ENCODE assay signal across 12 cellular contexts in genomic region chr6:113649276-113649675, GRCh38.
A peak's percentile ranks its signal among the peaks of the same experiment; 100 is the strongest.
DNase-seq lines count a peak whose midpoint lies in the region; ATAC-seq and TF ChIP-seq lines count a peak whose summit lies in the region.
"Had no signal": no experiment of that assay in that cellular context is flagged by ENCODE, and none has a peak within 500 bp of the region (broad histone marks: within the 10 kb centered on the region; RNA-seq: fewer than 3 reads in every experiment).

No MANE protein-coding gene starts in this region.

- DNase-seq in RWPE2 (ENCODE audit: low spot score) (no peak), esophagus squamous epithelium (lab: John Stamatoyannopoulos, UW) (no peak), lower leg skin (ENCODE audit: low spot score in 2 of 2) (no peak), erythroblast (lab: John Stamatoyannopoulos, UW) (no peak)
- DNase-seq in activated CD4-positive, CD25-positive, alpha-beta regulatory T cell treated with anti-CD3 and anti-CD28 coated beads, Interleukin-2, amount 50 U/mL, for 72 hours: no peak
- DNase-seq in stimulated activated CD4-positive, alpha-beta T cell treated with anti-CD3 and anti-CD28 coated beads, Interleukin-12 subunit alpha, Interleukin-12 subunit beta, amount 100 ng/mL, for 4 hours: no peak
- DNase-seq: activated effector memory CD4-positive, alpha-beta T cell treated with anti-CD3 and anti-CD28 coated beads, Interleukin-2, amount 50 U/mL, for 16 hours; CD8-positive, alpha-beta memory T cell; SJCRH30 had no signal

- no peak overlapping the region for H3K4me3 ChIP-seq in RWPE2 (ENCODE audit: severe bottlenecking)
- H3K4me3 ChIP-seq in esophagus squamous epithelium: peak overlapping the region; percentile 8 to 46 (median 29)
- H3K4me3 ChIP-seq in skin epidermis: peak overlapping the region in 3 of 7 experiments; percentile 4 to 11 (median 5)
- H3K4me3 ChIP-seq in lower leg skin (ENCODE audit: low read depth, poor library complexity, severe bottlenecking): no peak overlapping the region
- H3K4me3 ChIP-seq: SJCRH30 had no signal

- TF ChIP-seq CTCF in RWPE2 (IDR thresholded peaks at IDR 0.05; ENCODE audit: poor library complexity, severe bottlenecking) (no peak), esophagus squamous epithelium (IDR thresholded peaks at IDR 0.05) (no peak), lower leg skin (IDR thresholded peaks at IDR 0.05) (no peak)

- H3K9me3 ChIP-seq in RWPE2 (ENCODE audit: severe bottlenecking) (no peaks in the 10 kb centered on the region), esophagus squamous epithelium (no peaks in the 10 kb centered on the region)
- H3K9me3 ChIP-seq: SJCRH30 had no signal

- no peak for TF ChIP-seq POLR2A in esophagus squamous epithelium (IDR thresholded peaks at IDR 0.05)
- no peak for TF ChIP-seq POLR2A in lower leg skin (IDR thresholded peaks at IDR 0.05)
- no peak for TF ChIP-seq POLR2A in erythroblast (IDR thresholded peaks at IDR 0.05; ENCODE audit: low read length)

- H3K27me3 ChIP-seq in RWPE2 (ENCODE audit: insufficient read depth, poor library complexity, severe bottlenecking) (no peaks in the 10 kb centered on the region), esophagus squamous epithelium (no peaks in the 10 kb centered on the region)
- H3K27me3 ChIP-seq: SJCRH30 had no signal

- WGBS in esophagus squamous epithelium, 2 donors: 18 to 26% methylated on average over 6 of the region's 6 CpGs
- WGBS in lower leg skin, 2 donors: 40 to 43% methylated on average over 6 of the region's 6 CpGs

- peaks cover 39% of the 10 kb centered on the region for H3K4me1 ChIP-seq in RWPE2 (ENCODE audit: insufficient read depth, poor library complexity, severe bottlenecking)
- peaks cover 9 to 90% (median 20%) of the 10 kb centered on the region in 3 donors for H3K4me1 ChIP-seq in esophagus squamous epithelium

- intact Hi-C loops in esophagus squamous epithelium (cut with DNase I) (no loop called here), lower leg skin (cut with DNase I; ENCODE audit: low total_unique reads) (no loop called here)

- H3K36me3 ChIP-seq in RWPE2 (ENCODE audit: low read depth): no peaks in the 10 kb centered on the region
- no peaks in the 10 kb centered on the region for H3K36me3 ChIP-seq in esophagus squamous epithelium
- H3K36me3 ChIP-seq: SJCRH30 had no signal

- ATAC-seq in GM18868 (IDR thresholded peaks at IDR 0.05; ENCODE audit: unreplicated experiment) (peak; percentile 18), RWPE2 (ENCODE audit: low read depth) (peak; percentile 23; the same call in 2 of the 3 replicates)
- ATAC-seq: activated CD4-positive, CD25-positive, alpha-beta regulatory T cell treated with anti-CD3 and anti-CD28 coated beads, Interleukin-2, amount 50 U/mL, for 24 hours had no signal

- H3K27ac ChIP-seq in RWPE2 (ENCODE audit: poor library complexity, severe bottlenecking) (peak overlapping the region; percentile 33), esophagus squamous epithelium (peak overlapping the region; percentile 64 to 86 (median 74)), skin epidermis (peak overlapping the region in 18 of 21 experiments; percentile 17 to 80 (median 70))
- H3K27ac ChIP-seq: SJCRH30 had no signal

Comparison
In these comparisons a context has a peak if more than half of its experiments do, and no peak if none do; other contexts are left out.
1. H3K4me3 ChIP-seq: peak in esophagus squamous epithelium (4 of 4); none in RWPE2 (single experiment) and lower leg skin (single experiment).
2. Peak in every context shown above with its lines, with median percentiles within 50 percentile points of each other: H3K27ac ChIP-seq.